ENCODE assay signal across 9 cellular contexts in the genomic region with DNA sequence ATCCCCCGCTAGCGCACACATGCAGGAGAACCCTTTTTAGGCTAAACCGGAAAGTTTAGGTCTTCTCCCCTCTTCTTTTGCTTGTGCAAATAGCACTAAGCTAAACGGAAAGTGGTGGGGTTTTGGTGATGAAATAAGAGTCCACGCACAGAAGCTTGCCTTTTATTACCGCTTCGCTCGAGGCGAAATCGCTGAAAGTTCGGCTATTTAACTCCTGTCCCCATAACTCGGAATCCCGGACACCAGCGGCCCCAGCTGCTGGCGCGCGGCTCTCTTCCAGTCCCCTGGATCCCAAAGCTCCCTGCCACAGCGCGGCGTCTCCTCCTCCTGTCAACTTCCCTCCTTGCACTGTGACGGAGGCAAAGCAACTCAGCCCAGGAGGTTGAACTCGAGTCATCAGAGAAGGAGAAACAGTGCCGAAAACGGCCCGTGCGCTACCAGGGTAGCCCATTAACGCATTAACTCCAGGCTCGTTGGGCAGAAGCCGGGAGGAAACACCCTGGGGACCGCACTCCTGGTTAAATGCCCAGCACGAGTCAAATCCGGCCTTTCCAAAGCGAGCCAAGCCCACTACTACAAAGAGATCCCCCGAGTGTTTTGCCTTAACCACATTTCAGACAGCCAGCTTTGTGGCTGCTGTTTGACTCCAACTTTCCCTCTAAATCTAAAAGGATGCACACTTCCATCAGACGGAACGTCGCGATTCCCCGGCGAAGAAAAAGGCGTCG. TPM values are rescaled to one million over a fixed set of nuclear protein-coding genes. Genes with fewer than 3 reads are reported as not detected.
DNase-seq lines count a peak whose midpoint lies in the region; ATAC-seq, FAIRE-seq and TF ChIP-seq lines count a peak whose summit lies in the region.
"Had no signal": no experiment of that assay in that cellular context is flagged by ENCODE, and none has a peak within 500 bp of the region (broad histone marks: within the 10 kb centered on the region; RNA-seq: fewer than 3 reads in every experiment).

No MANE protein-coding gene starts in this region.

- no peak overlapping the region for H2BK20ac ChIP-seq in H1 (ENCODE audit: low read length)

- peak overlapping the region; percentile 76 for H3K4me3 ChIP-seq in GM23248
- peak overlapping the region; percentile 69 to 82 (median 78) for H3K4me3 ChIP-seq in H1 (ENCODE audit: extremely low read depth in 1 of 4, insufficient read depth in 2 of 4, low read depth in 3 of 4, low read length in 4 of 4)
- H3K4me3 ChIP-seq in upper lobe of right lung, result peak overlapping the region; percentile 52

- POLR2A ChIA-PET in H1 (lab: Charles Lee; ENCODE audit: partially characterized antibody), result interaction anchor here (0.8 kb wide), 1 partner anchor 23 kb away, joined by 3 read pairs; no protein-coding TSS in a partner anchor

- peaks cover 13% of the 10 kb centered on the region for H3K4me1 Mint-ChIP-seq in memory B cell
- peaks cover 18% of the 10 kb centered on the region for H3K4me1 Mint-ChIP-seq in stimulated activated naive CD8-positive, alpha-beta T cell treated with anti-CD3 and anti-CD28 coated beads, Interleukin-15, amount 100 ng/mL, for 72 hours

- no peak overlapping the region for H3K14ac ChIP-seq in H1 (ENCODE audit: insufficient read length)

- H2AFZ ChIP-seq in GM23248 (peak overlapping the region; percentile 86), H1 (ENCODE audit: low read length) (peak overlapping the region; percentile 98)

- no peak for FAIRE-seq in H1 (lab: Jason Lieb, UNC)
- FAIRE-seq: TTC549 had no signal

- no peak overlapping the region for H2BK5ac ChIP-seq in H1 (ENCODE audit: low read depth, low read length)

- peak; percentile 16 for ATAC-seq in memory B cell (ENCODE audit: low read depth)
- ATAC-seq in upper lobe of right lung, result no peak
- ATAC-seq in stimulated activated naive CD8-positive, alpha-beta T cell treated with anti-CD3 and anti-CD28 coated beads, Interleukin-15, amount 100 ng/mL, for 72 hours, result no peak

- H3K27ac ChIP-seq in GM23248 (peak overlapping the region; percentile 39), H1 (ENCODE audit: low read depth, low read length) (no peak overlapping the region), upper lobe of right lung (peak overlapping the region; percentile 37)

- H3K36me3 ChIP-seq in GM23248 (ENCODE audit: low read depth), result no peaks in the 10 kb centered on the region
- H3K36me3 ChIP-seq in H1 (ENCODE audit: control insufficient read depth in 2 of 4, insufficient read depth in 4 of 4, low read length in 3 of 4), result no peaks in the 10 kb centered on the region
- H3K36me3 ChIP-seq in upper lobe of right lung, result no peaks in the 10 kb centered on the region

- CTCF ChIA-PET in H1 (lab: Charles Lee; ENCODE audit: partially characterized antibody), result interaction anchor here (0.6 to 2.3 kb wide), 11 partner anchors 9 to 279 kb away, joined by 3 to 10 read pairs (median 4); no protein-coding TSS in a partner anchor

- H3K9me3 Mint-ChIP-seq in memory B cell, result no peaks in the 10 kb centered on the region
- H3K9me3 Mint-ChIP-seq in stimulated activated naive CD8-positive, alpha-beta T cell treated with anti-CD3 and anti-CD28 coated beads, Interleukin-15, amount 100 ng/mL, for 72 hours, result peaks cover 0 to 6% of the 10 kb centered on the region in 2 donors

- no peaks in the 10 kb centered on the region for H3K79me1 ChIP-seq in H1 (ENCODE audit: low read depth, low read length)

- H3K23me2 ChIP-seq in H1 (ENCODE audit: low read depth, low read length), result peaks cover 19% of the 10 kb centered on the region

- H3K79me2 ChIP-seq in GM23248 (ENCODE audit: insufficient read depth) (no peaks in the 10 kb centered on the region), H1 (ENCODE audit: control insufficient read depth in 1 of 2, insufficient read depth in 2 of 2, low read length in 2 of 2) (no peaks in the 10 kb centered on the region)

- TF ChIP-seq CTCF in H1 (IDR thresholded peaks at IDR 0.05; ENCODE audit: control extremely low read depth in 1 of 3, insufficient read depth in 1 of 3, low read depth in 1 of 3, low read length in 3 of 3) (peak in 2 of 3 experiments; percentile 0 to 4; a peak in 1 of 4 replicates), upper lobe of right lung (IDR thresholded peaks at IDR 0.05) (no peak)

- no peak overlapping the region for H2AK5ac ChIP-seq in H1 (ENCODE audit: low read depth, low read length)

- H3K4me1 ChIP-seq in GM23248 (ENCODE audit: insufficient read depth) (0 out of 2 replicates have a peak, but pooled peaks cover 4% of the 10 kb centered on the region), H1 (replicated peaks in 1 of 4; ENCODE audit: control insufficient read depth in 3 of 4, insufficient read depth in 4 of 4, low read length in 3 of 4) (peaks cover 2 to 11% (median 5%) of the 10 kb centered on the region in 4 experiments; a peak in 6 of 7 replicates), upper lobe of right lung (no peaks in the 10 kb centered on the region)

- intact Hi-C loops in upper lobe of right lung (cut with DNase I), result no loop called here

- no peak overlapping the region for H2BK120ac ChIP-seq in H1 (replicated peaks; ENCODE audit: low read depth, low read length)

- TF ChIP-seq EP300 in H1 (IDR thresholded peaks at IDR 0.05; ENCODE audit: borderline replicate concordance in 1 of 2, low read depth in 2 of 2, low read length in 2 of 2), result no peak

- no peaks in the 10 kb centered on the region for H3K9me2 ChIP-seq in GM23248 (ENCODE audit: insufficient read depth)

- H3K9me3 ChIP-seq in GM23248 (ENCODE audit: low read depth), result no peaks in the 10 kb centered on the region
- H3K9me3 ChIP-seq in H1 (ENCODE audit: insufficient read depth in 2 of 2, low read depth in 1 of 2, low read length in 1 of 2), result no peaks in the 10 kb centered on the region
- H3K9me3 ChIP-seq in upper lobe of right lung, result no peaks in the 10 kb centered on the region

- H3K9ac ChIP-seq in GM23248 (peak overlapping the region; percentile 69), H1 (replicated peaks in 1 of 4; ENCODE audit: extremely low read depth in 1 of 4, low read depth in 3 of 4, low read length in 3 of 4) (peak overlapping the region in 2 of 4 experiments; percentile 23 to 66; a peak in 3 of 7 replicates)

- no peak overlapping the region for H3K56ac ChIP-seq in H1 (replicated peaks; ENCODE audit: insufficient read length, low read depth, low read length)

- no peaks in the 10 kb centered on the region for H3K36me3 Mint-ChIP-seq in memory B cell

- H2BK12ac ChIP-seq in H1 (ENCODE audit: low read depth, low read length), result no peak overlapping the region

- H3K27me3 ChIP-seq in GM23248 (replicated peaks; ENCODE audit: insufficient read depth) (0 out of 2 replicates have a peak, but pooled peaks cover 3% of the 10 kb centered on the region), H1 (replicated peaks in 1 of 4; ENCODE audit: control insufficient read depth in 3 of 4, extremely low read depth in 1 of 4, insufficient read depth in 3 of 4, low read length in 3 of 4) (peaks cover 3 to 34% (median 24%) of the 10 kb centered on the region in 4 experiments), upper lobe of right lung (peaks cover 10% of the 10 kb centered on the region)

- H3K4me2 ChIP-seq in GM23248 (ENCODE audit: unreplicated experiment) (peak overlapping the region; percentile 86), H1 (ENCODE audit: insufficient read depth in 1 of 2, low read depth in 2 of 2, low read length in 2 of 2) (peak overlapping the region; percentile 95 to 99)

- peak; percentile 19 to 43; a peak in 3 of 4 replicates for TF ChIP-seq RAD21 in H1 (IDR thresholded peaks at IDR 0.05 in 1 of 2, conservative IDR thresholded peaks at IDR 0.05 in 1 of 2; ENCODE audit: low read depth in 2 of 2, low read length in 2 of 2)

- no peak for TF ChIP-seq POLR2A in H1 (IDR thresholded peaks at IDR 0.05; ENCODE audit: control extremely low read depth in 1 of 2, low read depth in 2 of 2, low read length in 2 of 2)

- DNase-seq in GM23248 (peak; percentile 85), NCI-H526 treated with DMSO at 0.1 percent for 48 hours (lab: John Stamatoyannopoulos, UW) (peak; percentile 59), H1 (ENCODE audit: low read depth in 1 of 2, low spot score in 2 of 2) (peak in 1 of 2 experiments; percentile 71), memory B cell (ENCODE audit: low spot score in 2 of 2) (peak in 1 of 2 donors; percentile 3), upper lobe of right lung (peak; percentile 59), GOT3 (lab: John Stamatoyannopoulos, UW) (no peak)
- no peak for DNase-seq in activated CD4-positive, alpha-beta T cell treated with anti-CD3 and anti-CD28 coated beads for 4 hours
- no peak for DNase-seq in stimulated activated naive CD8-positive, alpha-beta T cell treated with anti-CD3 and anti-CD28 coated beads, Interleukin-15, amount 100 ng/mL, for 72 hours

- H2BK15ac ChIP-seq in H1 (ENCODE audit: low read length), result no peak overlapping the region

- 0 out of 2 replicates have a peak overlapping the region, but pooled peaks have one; percentile 40 for H3K18ac ChIP-seq in H1 (ENCODE audit: extremely low read depth, low read length)

- H3K27me3 Mint-ChIP-seq in memory B cell, result peaks cover 1% of the 10 kb centered on the region
- H3K27me3 Mint-ChIP-seq in stimulated activated naive CD8-positive, alpha-beta T cell treated with anti-CD3 and anti-CD28 coated beads, Interleukin-15, amount 100 ng/mL, for 72 hours, result peaks cover 39% of the 10 kb centered on the region

- in situ Hi-C loops in GM23248 (cut with MboI), result loop anchor here (5.0 to 25.0 kb wide), 2 partner anchors 647 to 1248 kb away; no protein-coding TSS in a partner anchor

- H3K27ac Mint-ChIP-seq in memory B cell, result peak overlapping the region; percentile 76
- peak overlapping the region in 1 of 2 donors; percentile 10 for H3K27ac Mint-ChIP-seq in stimulated activated naive CD8-positive, alpha-beta T cell treated with anti-CD3 and anti-CD28 coated beads, Interleukin-15, amount 100 ng/mL, for 72 hours

- WGBS in GM23248 (ENCODE audit: low coverage in 1 of 2, low lambda C conversion rate in 2 of 2, missing lambda C conversion rate in 2 of 2), 2 experiments, result 1% methylated on average over 42 of the region's 42 CpGs
- WGBS in H1 (ENCODE audit: extremely low coverage in 1 of 2, insufficient coverage in 1 of 2, insufficient read length in 1 of 2, insufficient replicate concordance in 2 of 2, low coverage in 1 of 2, low lambda C conversion rate in 2 of 2, missing lambda C conversion rate in 1 of 2), 2 experiments, result 2% methylated on average over 40 of the region's 42 CpGs; no CpG with 5 or more reads in 1 of the 2 experiments

- H4K5ac ChIP-seq in H1 (ENCODE audit: insufficient read length, low read depth, low read length), result no peak overlapping the region

- H4K20me1 ChIP-seq in GM23248 (ENCODE audit: insufficient read depth) (no peaks in the 10 kb centered on the region), H1 (replicated peaks in 1 of 2; ENCODE audit: control insufficient read depth in 1 of 2, insufficient read depth in 2 of 2, low read length in 2 of 2) (peaks cover 0 to 2% of the 10 kb centered on the region in 2 experiments)

- H3K4me3 Mint-ChIP-seq in memory B cell, result peak overlapping the region; percentile 91
- H3K4me3 Mint-ChIP-seq in stimulated activated naive CD8-positive, alpha-beta T cell treated with anti-CD3 and anti-CD28 coated beads, Interleukin-15, amount 100 ng/mL, for 72 hours, result peak overlapping the region in 1 of 2 donors; percentile 49

- no peaks in the 10 kb centered on the region for H3F3A ChIP-seq in GM23248 (ENCODE audit: insufficient read depth)

- no peak overlapping the region for H4K8ac ChIP-seq in H1 (ENCODE audit: extremely low read depth, insufficient read depth, low read length)

- H4K91ac ChIP-seq in H1 (replicated peaks; ENCODE audit: insufficient read length, low read length), result no peak overlapping the region

- H3K4ac ChIP-seq in H1 (replicated peaks; ENCODE audit: insufficient read length, low read depth, low read length), result no peak overlapping the region

- no peak overlapping the region for H3K23ac ChIP-seq in H1 (ENCODE audit: insufficient read length)

RNA-seq across cellular contexts. Expression of a gene that starts 1.3 kb away (rescaled TPM):
- total RNA-seq in GM23248 (2014; rRNA removed; shearing (Covaris generic)), result 6.6 and 10.1 TPM in 2 replicates
- polyA plus RNA-seq in GM23248 (2016; fragmentation: Nextera tagmentation; extraction: Ambion mirVana) (3.0 and 4.0 TPM in 2 replicates), H1 (2011; rRNA removed) (1.1 and 1.6 TPM in 2 replicates)
- total RNA-seq in H1 (2021; fragmentation: NEBNext Ultra II Directional; extraction: Animal tissue kit (Norgen Biotek cat#: 25700)), result 3.5 and 4.1 TPM in 2 replicates
- 1.3 TPM for polyA plus RNA-seq in H1 (2011; cell fraction: cytosol; rRNA removed)
- polyA plus RNA-seq in H1 (2011; cell fraction: nucleus; rRNA removed), result 1.8 TPM
- 1.6 to 3.4 TPM (median 2.4 TPM) in 4 replicates for polyA plus RNA-seq in H1 (2012, experiment 1 of 2)
- polyA plus RNA-seq in H1 (2012, experiment 2 of 2), result 0.17 TPM
- 3.0 TPM for polyA plus RNA-seq in H1 (2013, experiment 1 of 2)
- polyA plus RNA-seq in H1 (2013, experiment 2 of 2), result 2.9 TPM
- 11.9 and 17.1 TPM in 2 replicates for polyA minus RNA-seq in H1 (2011; rRNA and poly(A)+ RNA removed)
- 4.5 TPM for polyA minus RNA-seq in H1 (2011; cell fraction: cytosol; rRNA and poly(A)+ RNA removed)
- 13.2 TPM for polyA minus RNA-seq in H1 (2011; cell fraction: nucleus; rRNA and poly(A)+ RNA removed)
- total RNA-seq in upper lobe of right lung, result 13.6 TPM

Comparison
In these comparisons a context has a peak if more than half of its experiments do, and no peak if none do; other contexts are left out.
1. DNase-seq: peak in GM23248 (single experiment), NCI-H526 treated with DMSO at 0.1 percent for 48 hours (single experiment) and upper lobe of right lung (single experiment); none in GOT3 (single experiment), activated CD4-positive, alpha-beta T cell treated with anti-CD3 and anti-CD28 coated beads for 4 hours (0 of 2) and stimulated activated naive CD8-positive, alpha-beta T cell treated with anti-CD3 and anti-CD28 coated beads, Interleukin-15, amount 100 ng/mL, for 72 hours (0 of 2).
2. Peak in every context shown above with its lines, with median percentiles within 50 percentile points of each other: H3K4me3 ChIP-seq.